In the genomic region with DNA sequence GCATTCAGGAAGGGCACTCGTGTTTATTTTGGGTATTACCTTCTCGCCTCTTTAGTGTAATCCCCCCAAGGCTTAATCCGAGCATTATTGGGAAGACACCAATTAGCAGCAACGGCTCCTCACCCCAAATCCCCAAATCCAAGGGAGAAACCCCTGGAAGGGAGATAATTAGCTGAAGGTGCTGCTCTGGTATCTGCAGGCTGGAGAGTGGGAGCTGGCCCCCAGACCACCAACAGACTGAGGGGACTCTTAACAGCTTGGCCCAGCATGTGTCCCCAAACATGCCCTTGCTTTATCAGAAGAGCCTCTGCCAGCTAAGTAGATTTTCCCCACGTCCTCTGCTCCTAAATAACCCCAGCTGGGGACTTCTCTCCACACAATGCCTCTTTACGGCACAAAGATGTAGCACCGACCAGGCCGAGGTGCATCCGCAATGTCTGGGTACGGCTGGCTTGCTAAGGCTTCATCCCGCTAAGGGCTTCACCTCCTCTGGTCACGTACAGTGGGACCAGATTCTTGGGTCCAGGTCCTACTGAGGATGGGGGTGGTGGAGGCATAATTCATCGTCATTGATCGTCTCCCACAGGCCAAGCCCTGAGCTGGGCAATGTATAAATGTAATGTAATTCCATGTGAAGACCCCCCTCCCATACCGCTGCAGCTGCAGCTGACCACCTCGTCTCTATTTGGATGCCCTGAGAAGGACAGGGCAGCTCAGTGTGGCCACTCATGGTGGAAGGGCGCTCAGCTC, we compare ENCODE assay signal across 21 cellular contexts.
A peak's percentile ranks its signal among the peaks of the same experiment; 100 is the strongest.
DNase-seq lines count a peak whose midpoint lies in the region; ATAC-seq, FAIRE-seq and TF ChIP-seq lines count a peak whose summit lies in the region.
"Had no signal": no experiment of that assay in that cellular context is flagged by ENCODE, and none has a peak within 500 bp of the region (broad histone marks: within the 10 kb centered on the region; RNA-seq: fewer than 3 reads in every experiment).

No MANE protein-coding gene starts in this region.

- POLR2A ChIA-PET in H1 (lab: Charles Lee; ENCODE audit: partially characterized antibody): no interaction called here

- CTCF ChIA-PET in H1 (lab: Charles Lee; ENCODE audit: partially characterized antibody): interaction anchor here (0.6 to 1.0 kb wide), 2 partner anchors 14 to 203 kb away, joined by 3 to 4 read pairs; no protein-coding TSS in a partner anchor

- no peaks in the 10 kb centered on the region for H3K9me3 ChIP-seq in H1 (ENCODE audit: insufficient read depth in 2 of 2, low read depth in 1 of 2, low read length in 1 of 2)
- no peaks in the 10 kb centered on the region for H3K9me3 ChIP-seq in neural progenitor cell (ENCODE audit: low read depth)
- H3K9me3 ChIP-seq: Caco-2 had no signal

- no peak overlapping the region for H3K27ac Mint-ChIP-seq in neural progenitor cell
- no peak overlapping the region for H3K27ac Mint-ChIP-seq in HFFc6
- H3K27ac Mint-ChIP-seq: CD4-positive, alpha-beta T cell; IgD-negative memory B cell had no signal

- H3K79me2 ChIP-seq in H1 (ENCODE audit: control insufficient read depth in 1 of 2, insufficient read depth in 2 of 2, low read length in 2 of 2): 0 out of 4 replicates have a peak, but pooled peaks cover 0 to 3% of the 10 kb centered on the region in 2 experiments
- no peaks in the 10 kb centered on the region for H3K79me2 ChIP-seq in neural progenitor cell (ENCODE audit: low read depth)

- H3K27me3 Mint-ChIP-seq in neural progenitor cell (ENCODE audit: insufficient read depth, low read depth) (peaks cover 8% of the 10 kb centered on the region), HFFc6 (ENCODE audit: insufficient read depth) (no peaks in the 10 kb centered on the region; the same call in none of the 2 replicates)
- H3K27me3 Mint-ChIP-seq: IgD-negative memory B cell had no signal

- TF ChIP-seq POLR2A in H1 (IDR thresholded peaks at IDR 0.05; ENCODE audit: control extremely low read depth in 1 of 2, low read depth in 2 of 2, low read length in 2 of 2): no peak

- TF ChIP-seq EP300 in H1 (IDR thresholded peaks at IDR 0.05; ENCODE audit: borderline replicate concordance in 1 of 2, low read depth in 2 of 2, low read length in 2 of 2): no peak

- H3K4me2 ChIP-seq in H1 (ENCODE audit: insufficient read depth in 1 of 2, low read depth in 2 of 2, low read length in 2 of 2): no peak overlapping the region
- H3K4me2 ChIP-seq in neural progenitor cell: peak overlapping the region; percentile 61
- H3K4me2 ChIP-seq: A549 had no signal

- H3K36me3 ChIP-seq in H1 (ENCODE audit: control insufficient read depth in 2 of 4, insufficient read depth in 4 of 4, low read length in 3 of 4) (no peaks in the 10 kb centered on the region; a peak in 1 of 8 replicates), neural progenitor cell (no peaks in the 10 kb centered on the region)

- no peaks in the 10 kb centered on the region for H3K4me1 ChIP-seq in H1 (replicated peaks in 1 of 4; ENCODE audit: control insufficient read depth in 3 of 4, insufficient read depth in 4 of 4, low read length in 3 of 4)
- H3K4me1 ChIP-seq in neural progenitor cell: peaks cover 15% of the 10 kb centered on the region
- H3K4me1 ChIP-seq: A549, Caco-2 had no signal

- H3K4ac ChIP-seq in H1 (replicated peaks; ENCODE audit: insufficient read length, low read depth, low read length): no peak overlapping the region

- no peak for TF ChIP-seq RAD21 in H1 (IDR thresholded peaks at IDR 0.05 in 1 of 2, conservative IDR thresholded peaks at IDR 0.05 in 1 of 2; ENCODE audit: low read depth in 2 of 2, low read length in 2 of 2)

- H4K20me1 ChIP-seq in H1 (replicated peaks in 1 of 2; ENCODE audit: control insufficient read depth in 1 of 2, insufficient read depth in 2 of 2, low read length in 2 of 2) (peaks cover 0 to 17% of the 10 kb centered on the region in 2 experiments), neural progenitor cell (ENCODE audit: low read depth) (peaks cover 9% of the 10 kb centered on the region)

- H3K18ac ChIP-seq in H1 (ENCODE audit: extremely low read depth, low read length): no peak overlapping the region

- H3K4me1 Mint-ChIP-seq in neural progenitor cell (peaks cover 7% of the 10 kb centered on the region), HFFc6 (ENCODE audit: low read depth) (no peaks in the 10 kb centered on the region)
- H3K4me1 Mint-ChIP-seq: IgD-negative memory B cell had no signal

- H3K9ac ChIP-seq in H1 (replicated peaks in 1 of 4; ENCODE audit: extremely low read depth in 1 of 4, low read depth in 3 of 4, low read length in 3 of 4) (no peak overlapping the region), neural progenitor cell (no peak overlapping the region)
- H3K9ac ChIP-seq: GM23248 had no signal

- DNase-seq in NCI-H524 (lab: John Stamatoyannopoulos, UW) (peak; percentile 60 to 72), NCI-H524 treated with DMSO at 0.1 percent for 48 hours (lab: John Stamatoyannopoulos, UW) (no peak), H1 (ENCODE audit: low read depth in 1 of 2, low spot score in 2 of 2) (no peak), neural progenitor cell (ENCODE audit: low spot score) (peak; percentile 79), omental fat pad (ENCODE audit: low spot score) (no peak), HFFc6 (no peak)
- DNase-seq: AML-193; Caco-2; CD4-positive, alpha-beta T cell; GM23248; H7 had no signal

- H2BK5ac ChIP-seq in H1 (ENCODE audit: low read depth, low read length): no peak overlapping the region

- H3F3A ChIP-seq in neural progenitor cell (ENCODE audit: low read depth): peaks cover 49% of the 10 kb centered on the region

- H3K9me3 Mint-ChIP-seq in neural progenitor cell (peaks cover 4% of the 10 kb centered on the region), HFFc6 (peaks cover 26% of the 10 kb centered on the region)
- H3K9me3 Mint-ChIP-seq: CD4-positive, alpha-beta T cell had no signal

- peaks cover 18% of the 10 kb centered on the region for H3K23me2 ChIP-seq in H1 (ENCODE audit: low read depth, low read length)

- peak overlapping the region; percentile 17 for H4K8ac ChIP-seq in H1 (ENCODE audit: extremely low read depth, insufficient read depth, low read length)

- no peaks in the 10 kb centered on the region for H3K36me3 Mint-ChIP-seq in neural progenitor cell
- no peaks in the 10 kb centered on the region for H3K36me3 Mint-ChIP-seq in HFFc6 (ENCODE audit: low read depth)
- H3K36me3 Mint-ChIP-seq: IgD-negative memory B cell had no signal

- H3K4me3 ChIP-seq in H1 (ENCODE audit: extremely low read depth in 1 of 4, insufficient read depth in 2 of 4, low read depth in 3 of 4, low read length in 4 of 4) (no peak overlapping the region), neural progenitor cell (no peak overlapping the region)
- H3K4me3 ChIP-seq: A549, GM23248 had no signal

- TF ChIP-seq CTCF in H1 (IDR thresholded peaks at IDR 0.05; ENCODE audit: control extremely low read depth in 1 of 3, insufficient read depth in 1 of 3, low read depth in 1 of 3, low read length in 3 of 3) (no peak), neural progenitor cell (IDR thresholded peaks at IDR 0.05) (no peak), omental fat pad (IDR thresholded peaks at IDR 0.05) (no peak), HFFc6 (IDR thresholded peaks at IDR 0.05) (no peak)

- H3K27ac ChIP-seq in H1 (ENCODE audit: low read depth, low read length) (no peak overlapping the region), neural progenitor cell (no peak overlapping the region)
- H3K27ac ChIP-seq: 22Rv1, A549, C4-2B, GM23248 had no signal

- H3K56ac ChIP-seq in H1 (replicated peaks; ENCODE audit: insufficient read length, low read depth, low read length): no peak overlapping the region

- 0 out of 2 replicates have a peak, but pooled peaks cover 2% of the 10 kb centered on the region for H3K79me1 ChIP-seq in H1 (ENCODE audit: low read depth, low read length)

- no peak overlapping the region for H3K23ac ChIP-seq in H1 (ENCODE audit: insufficient read length)

- H2BK20ac ChIP-seq in H1 (ENCODE audit: low read length): no peak overlapping the region

- H3K4me3 Mint-ChIP-seq in neural progenitor cell (no peak overlapping the region), HFFc6 (no peak overlapping the region)
- H3K4me3 Mint-ChIP-seq: CD4-positive, alpha-beta T cell; IgD-negative memory B cell had no signal

- no peak overlapping the region for H4K5ac ChIP-seq in H1 (ENCODE audit: insufficient read length, low read depth, low read length)

- H3K27me3 ChIP-seq in H1 (replicated peaks in 1 of 4; ENCODE audit: control insufficient read depth in 3 of 4, extremely low read depth in 1 of 4, insufficient read depth in 3 of 4, low read length in 3 of 4) (no peaks in the 10 kb centered on the region), neural progenitor cell (peaks cover 71% of the 10 kb centered on the region)

- H2AFZ ChIP-seq in H1 (ENCODE audit: low read length) (no peak overlapping the region), neural progenitor cell (replicated peaks) (no peak overlapping the region)
- H2AFZ ChIP-seq: GM23248 had no signal

- no peak overlapping the region for H2BK120ac ChIP-seq in H1 (replicated peaks; ENCODE audit: low read depth, low read length)

- H3K14ac ChIP-seq in H1 (ENCODE audit: insufficient read length): no peak overlapping the region

- WGBS in H1 (ENCODE audit: extremely low coverage in 1 of 2, insufficient coverage in 1 of 2, insufficient read length in 1 of 2, insufficient replicate concordance in 2 of 2, low coverage in 1 of 2, low lambda C conversion rate in 2 of 2, missing lambda C conversion rate in 1 of 2), 2 experiments: 84% methylated on average over 17 of the region's 17 CpGs; no CpG with 5 or more reads in 1 of the 2 experiments

- no peak for FAIRE-seq in H1 (lab: Jason Lieb, UNC)
- FAIRE-seq: A549, D721Med, G401.6, GM12891, HepG2 had no signal

- H2BK15ac ChIP-seq in H1 (ENCODE audit: low read length): no peak overlapping the region

- H4K91ac ChIP-seq in H1 (replicated peaks; ENCODE audit: insufficient read length, low read length): no peak overlapping the region

- no peak overlapping the region for H2AK5ac ChIP-seq in H1 (ENCODE audit: low read depth, low read length)

- ATAC-seq in omental fat pad (ENCODE audit: low FRiP score) (no peak), HG03432 (IDR thresholded peaks at IDR 0.05; ENCODE audit: unreplicated experiment) (no peak)
- ATAC-seq: A549, HCT116, HepG2 had no signal

- H2BK12ac ChIP-seq in H1 (ENCODE audit: low read depth, low read length): no peak overlapping the region

TF ChIP-seq in H1, 55 proteins besides CTCF, POLR2A, EP300 and RAD21:
- TF ChIP-seq RNF2 (IDR thresholded peaks at IDR 0.05; ENCODE audit: borderline replicate concordance, low read depth, low read length, missing control alignments, poor library complexity, severe bottlenecking) (no peak), HDAC6 (IDR thresholded peaks at IDR 0.05; ENCODE audit: low read depth, low read length) (no peak)

Comparison
In these comparisons a context has a peak if more than half of its experiments do, and no peak if none do; other contexts are left out.
1. DNase-seq: peak in NCI-H524 (2 of 2) and neural progenitor cell (single experiment); none in NCI-H524 treated with DMSO at 0.1 percent for 48 hours (single experiment), H1 (0 of 2), omental fat pad (single experiment) and HFFc6 (single experiment).